In genomic region chrX:21943460-21944135, GRCh38 we compare ENCODE assay signal across 1 cellular context.
TF ChIP-seq lines count a peak whose summit lies in the region.

No MANE protein-coding gene starts in this region.

TF ChIP-seq in A549, 52 proteins besides CTCF, POLR2A, EP300 and RAD21:
- peak; percentile 73 for TF ChIP-seq FOSL2 (IDR thresholded peaks at IDR 0.05)
- peak; percentile 48; the same call in 1 of the 2 replicates for TF ChIP-seq FOSL2 (CRISPR knock-in tag; IDR thresholded peaks at IDR 0.05)
- no peak for TF ChIP-seq JUN (IDR thresholded peaks at IDR 0.05)
- peak; percentile 70 for TF ChIP-seq JUNB (IDR thresholded peaks at IDR 0.05)
- TF ChIP-seq TFCP2L1 (CRISPR knock-in tag; IDR thresholded peaks at IDR 0.05), result no peak
- TF ChIP-seq ZNF302 (CRISPR knock-in tag; IDR thresholded peaks at IDR 0.05), result no peak
- TF ChIP-seq, protein P1, sequence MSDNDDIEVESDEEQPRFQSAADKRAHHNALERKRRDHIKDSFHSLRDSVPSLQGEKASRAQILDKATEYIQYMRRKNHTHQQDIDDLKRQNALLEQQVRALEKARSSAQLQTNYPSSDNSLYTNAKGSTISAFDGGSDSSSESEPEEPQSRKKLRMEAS (IDR thresholded peaks at IDR 0.05), result peak; percentile 33
